22 cellular contexts compared by ENCODE assay signal in the genomic region with DNA sequence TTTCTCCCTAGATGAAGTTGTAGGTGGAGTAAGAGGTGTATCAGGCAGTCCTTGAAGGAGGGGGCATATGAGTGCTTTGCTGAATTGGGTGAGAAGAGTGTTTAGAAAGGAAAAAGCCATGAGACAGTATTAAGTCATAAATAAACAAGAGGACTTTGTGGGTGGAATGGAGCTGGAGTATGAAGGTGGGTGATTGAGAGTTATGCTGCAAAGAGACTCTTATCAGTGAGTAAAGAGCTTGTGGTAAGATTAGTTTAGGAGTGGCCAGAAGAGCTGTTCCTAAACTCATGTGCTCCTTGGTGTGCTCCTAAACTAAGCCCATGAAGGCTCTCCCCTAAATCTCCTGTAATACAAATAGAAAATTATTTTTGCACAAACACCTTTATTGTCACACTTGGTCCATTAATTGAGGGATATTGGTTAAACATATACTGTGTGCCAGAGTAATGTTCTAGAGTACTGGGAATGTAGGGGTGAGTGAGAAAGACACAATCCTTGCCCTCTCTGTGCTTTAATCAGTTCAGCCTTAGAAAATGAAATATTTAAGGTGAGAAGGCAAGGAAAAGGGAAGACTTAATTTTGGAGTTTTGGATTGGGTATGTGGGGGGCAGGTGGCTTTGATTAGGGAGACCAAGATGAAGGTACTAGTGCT. TPM values are rescaled to one million over a fixed set of nuclear protein-coding genes. Genes with fewer than 3 reads are reported as not detected.
A peak's percentile ranks its signal among the peaks of the same experiment; 100 is the strongest.
DNase-seq lines count a peak whose midpoint lies in the region; ATAC-seq and TF ChIP-seq lines count a peak whose summit lies in the region.
"Had no signal": no experiment of that assay in that cellular context is flagged by ENCODE, and none has a peak within 500 bp of the region (broad histone marks: within the 10 kb centered on the region; RNA-seq: fewer than 3 reads in every experiment).

No MANE protein-coding gene starts in this region.

- H3K36me3 Mint-ChIP-seq in MCF 10A (ENCODE audit: insufficient read depth, unreplicated experiment) (peaks cover 1% of the 10 kb centered on the region), activated B cell treated with CpG ODN at 0.5 μM for 24 hours (ENCODE audit: low read depth) (peaks cover 7% of the 10 kb centered on the region)
- H3K36me3 Mint-ChIP-seq: activated naive CD8-positive, alpha-beta T cell had no signal

- H3K4me1 Mint-ChIP-seq in MCF 10A (ENCODE audit: insufficient read depth, unreplicated experiment) (peaks cover 18% of the 10 kb centered on the region), activated B cell treated with CpG ODN at 0.5 μM for 24 hours (peaks cover 60% of the 10 kb centered on the region)

- no TSS peak for BruUV-seq in MCF 10A (replicated peaks; lab: Mats Ljungman, UMichigan)

- no peaks in the 10 kb centered on the region for H3K36me3 ChIP-seq in breast epithelium
- no peaks in the 10 kb centered on the region for H3K36me3 ChIP-seq in testis (ENCODE audit: low read depth, missing control alignments)
- H3K36me3 ChIP-seq: cardiac muscle cell, pancreas, tibial nerve had no signal

- H3K27me3 Mint-ChIP-seq in MCF 10A (ENCODE audit: insufficient read depth, unreplicated experiment), result no peaks in the 10 kb centered on the region
- no peaks in the 10 kb centered on the region for H3K27me3 Mint-ChIP-seq in activated B cell treated with CpG ODN at 0.5 μM for 24 hours
- H3K27me3 Mint-ChIP-seq: activated naive CD8-positive, alpha-beta T cell had no signal

- DNase-seq in MCF 10A (ENCODE audit: unreplicated experiment) (no peak), breast epithelium (ENCODE audit: low spot score in 2 of 2) (no peak), activated B cell treated with CpG ODN at 0.5 μM for 24 hours (no peak), left lobe of liver (ENCODE audit: low spot score) (no peak), SHP77 (lab: John Stamatoyannopoulos, UW) (no peak), testis (no peak), GM19238 (ENCODE audit: insufficient read length, low spot score) (no peak)
- DNase-seq: activated CD4-positive, alpha-beta T cell treated with anti-CD3 and anti-CD28 coated beads for 4 hours; CD4-positive, CD25-positive, alpha-beta regulatory T cell; effector memory CD4-positive, alpha-beta T cell; hypothalamus; NCI-H2171; pancreas; stimulated activated CD4-positive, alpha-beta T cell treated with anti-CD3 and anti-CD28 coated beads, Interleukin-4, amount 100 ng/mL, for 4 hours; T-helper 2 cell had no signal

- H3K9me3 Mint-ChIP-seq in MCF 10A (ENCODE audit: unreplicated experiment), result no peaks in the 10 kb centered on the region
- no peaks in the 10 kb centered on the region for H3K9me3 Mint-ChIP-seq in activated B cell treated with CpG ODN at 0.5 μM for 24 hours
- H3K9me3 Mint-ChIP-seq: CD4-positive, CD25-positive, alpha-beta regulatory T cell had no signal

- H3K27me3 ChIP-seq in breast epithelium (no peaks in the 10 kb centered on the region), testis (no peaks in the 10 kb centered on the region)
- H3K27me3 ChIP-seq: cardiac muscle cell, pancreas, tibial nerve had no signal

- H3K27ac Mint-ChIP-seq in MCF 10A (ENCODE audit: low read depth, unreplicated experiment) (peak overlapping the region; percentile 25), activated B cell treated with CpG ODN at 0.5 μM for 24 hours (peak overlapping the region; percentile 9)
- H3K27ac Mint-ChIP-seq: activated naive CD8-positive, alpha-beta T cell; CD4-positive, CD25-positive, alpha-beta regulatory T cell had no signal

- TF ChIP-seq CTCF in MCF 10A (IDR thresholded peaks at IDR 0.05; ENCODE audit: unreplicated experiment) (no peak), breast epithelium (IDR thresholded peaks at IDR 0.05) (no peak), activated B cell treated with CpG ODN at 0.5 μM for 24 hours (IDR thresholded peaks at IDR 0.05) (no peak), testis (IDR thresholded peaks at IDR 0.05) (no peak)

- ATAC-seq in activated B cell treated with CpG ODN at 0.5 μM for 24 hours (ENCODE audit: low read depth), result no peak
- peak; percentile 25 for ATAC-seq in left lobe of liver
- ATAC-seq in HG02840 (IDR thresholded peaks at IDR 0.05; ENCODE audit: low FRiP score, unreplicated experiment), result no peak

- H3K9me3 ChIP-seq in breast epithelium (no peaks in the 10 kb centered on the region), testis (no peaks in the 10 kb centered on the region)
- H3K9me3 ChIP-seq: A549, pancreas, tibial nerve had no signal

- no peak overlapping the region for H3K4me3 ChIP-seq in breast epithelium
- H3K4me3 ChIP-seq in testis, result no peak overlapping the region
- H3K4me3 ChIP-seq: A549, cardiac muscle cell, pancreas, tibial nerve had no signal

- no peak overlapping the region for H3K27ac ChIP-seq in breast epithelium
- no peak overlapping the region for H3K27ac ChIP-seq in testis
- H3K27ac ChIP-seq: A549, cardiac muscle cell, KMS-11, pancreas, tibial nerve had no signal

- H3K4me3 Mint-ChIP-seq in MCF 10A (ENCODE audit: unreplicated experiment), result no peak overlapping the region
- H3K4me3 Mint-ChIP-seq in activated B cell treated with CpG ODN at 0.5 μM for 24 hours, result no peak overlapping the region
- H3K4me3 Mint-ChIP-seq: activated naive CD8-positive, alpha-beta T cell; CD4-positive, CD25-positive, alpha-beta regulatory T cell had no signal

- POLR2A ChIA-PET in MCF 10A (lab: Yijun Ruan, JAX), result interaction anchor here (0.7 to 2.1 kb wide), 2 partner anchors 9 to 29 kb away, joined by 3 to 7 read pairs; no protein-coding TSS in a partner anchor
- POLR2A ChIA-PET in activated B cell treated with CpG ODN at 0.5 μM for 24 hours (lab: Charles Lee), result interaction anchor here (1.0 to 1.5 kb wide), 2 partner anchors 9 to 52 kb away, joined by 3 read pairs; no protein-coding TSS in a partner anchor

- TF ChIP-seq POLR2A in breast epithelium (IDR thresholded peaks at IDR 0.05), result no peak
- no peak for TF ChIP-seq POLR2A in testis (IDR thresholded peaks at IDR 0.05)

- intact Hi-C loops in MCF 10A (cut with micrococcal nuclease), result no loop called here
- intact Hi-C loops in breast epithelium (cut with DNase I; ENCODE audit: low total_unique reads), result no loop called here
- intact Hi-C loops in activated B cell treated with CpG ODN at 0.5 μM for 24 hours (cut with micrococcal nuclease), result loop anchor here (1.0 to 2.0 kb wide), 2 partner anchors 9 to 16 kb away; no protein-coding TSS in a partner anchor
- intact Hi-C loops in testis (cut with DNase I; ENCODE audit: low total_unique reads), result no loop called here

- CTCF ChIA-PET in MCF 10A (lab: Yijun Ruan, JAX) (no interaction called here), activated B cell treated with CpG ODN at 0.5 μM for 24 hours (lab: Charles Lee) (no interaction called here)

- no peaks in the 10 kb centered on the region for H3K4me1 ChIP-seq in breast epithelium
- H3K4me1 ChIP-seq in testis, result peaks cover 2% of the 10 kb centered on the region
- H3K4me1 ChIP-seq: A549 had no signal

RNA-seq across cellular contexts. Expression of gene CHPT1, which starts 9.8 kb away (rescaled TPM):
- 28.1 and 33.5 TPM in 2 replicates for total RNA-seq in MCF 10A (2022)
- total RNA-seq in breast epithelium, result 100 to 1,000 TPM; 148 to 334 (median 278) TPM
- 36.8 and 42.7 TPM in 2 replicates for total RNA-seq in activated B cell treated with CpG ODN at 0.5 μM for 24 hours
- total RNA-seq in left lobe of liver, result 78.3 TPM
- 100 to 1,000 TPM; 154 to 267 TPM for total RNA-seq in testis
- polyA plus RNA-seq in testis (ENCODE audit: insufficient read depth, low read depth, low replicate concordance), result 150 TPM

RNA-seq across cellular contexts. Expression of gene SYCP3, which starts 32.0 kb away (rescaled TPM):
- total RNA-seq in MCF 10A (2022) (not detected in 2 replicates), breast epithelium (under 1 TPM in 2 of 3 donors, not detected in 1; 0.16 to 0.33 TPM), activated B cell treated with CpG ODN at 0.5 μM for 24 hours (0.17 and 0.49 TPM in 2 replicates), left lobe of liver (not detected), testis (10 to 100 TPM; 42.4 to 69.4 TPM)
- polyA plus RNA-seq in testis (ENCODE audit: insufficient read depth, low read depth, low replicate concordance), result 127 TPM
- total RNA-seq: cardiac muscle cell, skeletal muscle tissue had no signal

Comparison
In these comparisons a context has a peak if more than half of its experiments do, and no peak if none do; other contexts are left out.
1. RNA of gene SYCP3, which starts 32.0 kb away (total RNA-seq): 42.4 to 69.4 TPM in testis; 0.17 to 0.49 TPM in activated B cell treated with CpG ODN at 0.5 μM for 24 hours, 0.16 to 0.33 TPM in breast epithelium, not detected in left lobe of liver (single experiment) and not detected in MCF 10A; every median in the first group is over 10 times any median in the second.